Comparison of ENCODE assay signal across 8 cellular contexts in genomic region chr19:58400916-58401824, GRCh38. TPM values are rescaled to one million over a fixed set of nuclear protein-coding genes. Genes with fewer than 3 reads are reported as not detected.
DNase-seq lines count a peak whose midpoint lies in the region; ATAC-seq and TF ChIP-seq lines count a peak whose summit lies in the region.

No MANE protein-coding gene starts in this region.

- 2% methylated on average over 79 of the region's 79 CpGs for WGBS in right cardiac atrium
- 1 to 2% (median 2%) methylated on average over 71 to 79 of the region's 79 CpGs for WGBS in psoas muscle, 3 donors

- H3K36me3 Mint-ChIP-seq in T-helper 17 cell (ENCODE audit: low read depth) = no peaks in the 10 kb centered on the region

- no peak overlapping the region for H3K27ac ChIP-seq in right cardiac atrium (ENCODE audit: low read length)
- H3K27ac ChIP-seq in psoas muscle = peak overlapping the region; percentile 53
- peak overlapping the region; percentile 47 to 68 for H3K27ac ChIP-seq in uterus

- no peaks in the 10 kb centered on the region for H3K27me3 ChIP-seq in right cardiac atrium (ENCODE audit: control insufficient read depth, insufficient read depth)
- H3K27me3 ChIP-seq in psoas muscle (ENCODE audit: insufficient read depth in 3 of 3, low read length in 2 of 3) = peaks cover 0 to 13% (median 8%) of the 10 kb centered on the region in 3 donors
- H3K27me3 ChIP-seq in uterus = peaks cover 0 to 5% of the 10 kb centered on the region in 2 donors

- no peaks in the 10 kb centered on the region for H3K4me1 ChIP-seq in right cardiac atrium (ENCODE audit: control insufficient read depth, insufficient read depth, low read length)
- peaks cover 8% of the 10 kb centered on the region for H3K4me1 ChIP-seq in psoas muscle
- peaks cover 0 to 10% of the 10 kb centered on the region in 2 donors for H3K4me1 ChIP-seq in uterus

- H3K36me3 ChIP-seq in psoas muscle (ENCODE audit: insufficient read depth in 1 of 2, low read depth in 1 of 2) (no peaks in the 10 kb centered on the region), uterus (no peaks in the 10 kb centered on the region)

- TF ChIP-seq CTCF in psoas muscle (IDR thresholded peaks at IDR 0.05) (no peak), uterus (IDR thresholded peaks at IDR 0.05) (peak in 1 of 4 experiments; percentile 10)

- intact Hi-C loops in right cardiac atrium (cut with DNase I) (no loop called here), psoas muscle (cut with DNase I) (loop anchor here in 1 of 2 donors (2.0 kb wide), 1 partner anchor 16 kb away; no protein-coding TSS in a partner anchor), uterus (cut with DNase I; ENCODE audit: low total_unique reads) (no loop called here)

- peaks cover 8% of the 10 kb centered on the region for H3K27me3 Mint-ChIP-seq in T-helper 17 cell

- peak overlapping the region; percentile 90 for H3K27ac Mint-ChIP-seq in T-helper 17 cell

- peak; percentile 99 for DNase-seq in NCI-H1694 treated with DMSO at 0.1 percent for 48 hours (lab: John Stamatoyannopoulos, UW)
- peak; percentile 96 to 99 (median 98) for DNase-seq in T-helper 17 cell
- peak; percentile 86 to 100 (median 98) for DNase-seq in anterior cingulate cortex (lab: John Stamatoyannopoulos, UW)
- DNase-seq in right cardiac atrium = peak; percentile 100
- DNase-seq in psoas muscle = peak; percentile 99 to 100
- DNase-seq in uterus = peak; percentile 99 to 100

- H3K4me3 ChIP-seq in right cardiac atrium (ENCODE audit: low read length) = peak overlapping the region; percentile 50
- H3K4me3 ChIP-seq in psoas muscle = peak overlapping the region; percentile 69
- H3K4me3 ChIP-seq in uterus = peak overlapping the region; percentile 51 to 72

- H3K9me3 ChIP-seq in T-helper 17 cell (ENCODE audit: control insufficient read depth, low read length, poor library complexity, severe bottlenecking) = no peaks in the 10 kb centered on the region
- no peaks in the 10 kb centered on the region for H3K9me3 ChIP-seq in right cardiac atrium (ENCODE audit: control insufficient read depth, low read length)
- no peaks in the 10 kb centered on the region for H3K9me3 ChIP-seq in psoas muscle
- H3K9me3 ChIP-seq in uterus = no peaks in the 10 kb centered on the region

- H3K4me1 Mint-ChIP-seq in T-helper 17 cell = peaks cover 13% of the 10 kb centered on the region

- ATAC-seq in HG02884 (IDR thresholded peaks at IDR 0.05; ENCODE audit: unreplicated experiment) (peak; percentile 94), T-helper 17 cell (peak; percentile 97), right cardiac atrium (peak; percentile 99), psoas muscle (peak; percentile 99 to 100 (median 100))

- peak; percentile 82 for TF ChIP-seq POLR2A in GM15510 (IDR thresholded peaks at IDR 0.05; ENCODE audit: borderline replicate concordance, extremely low read depth, insufficient read length)
- peak; percentile 38 to 59 for TF ChIP-seq POLR2A in uterus (IDR thresholded peaks at IDR 0.05)

- H3K4me3 Mint-ChIP-seq in T-helper 17 cell = peak overlapping the region; percentile 90

RNA-seq across cellular contexts. Expression of gene RNF225, which starts 5.7 kb away (rescaled TPM):
- total RNA-seq in T-helper 17 cell = not detected
- total RNA-seq in right cardiac atrium = not detected
- polyA plus RNA-seq in right cardiac atrium = not detected
- not detected for total RNA-seq in psoas muscle
- polyA plus RNA-seq in psoas muscle = not detected
- total RNA-seq in uterus = not detected

RNA-seq across cellular contexts. Expression of gene ZNF584, which starts 7.3 kb away (rescaled TPM):
- total RNA-seq in T-helper 17 cell = 1 to 10 TPM; 3.0 to 5.4 TPM
- 10 to 100 TPM; 19.2 to 22.6 (median 20.2) TPM for total RNA-seq in right cardiac atrium
- 13.6 TPM for polyA plus RNA-seq in right cardiac atrium
- 10 to 100 TPM in 3 of 4 donors, 1 to 10 TPM in 1; 9.5 to 16.2 (median 13.3) TPM for total RNA-seq in psoas muscle
- 10 to 100 TPM in 2 of 3 donors, 1 to 10 TPM in 1; 8.7 to 23.8 (median 11.6) TPM for polyA plus RNA-seq in psoas muscle
- 10 to 100 TPM in 2 of 4 donors, 1 to 10 TPM in 2; 1.5 to 26.6 (median 16.4) TPM for total RNA-seq in uterus

RNA-seq across cellular contexts. Expression of gene RPS5, which starts 14.1 kb away (rescaled TPM):
- 1,000 to 10,000 TPM; 1,065 to 1,239 TPM for total RNA-seq in T-helper 17 cell
- total RNA-seq in right cardiac atrium = 100 to 1,000 TPM; 513 to 681 (median 600) TPM
- 566 TPM for polyA plus RNA-seq in right cardiac atrium
- 100 to 1,000 TPM; 513 to 839 (median 740) TPM for total RNA-seq in psoas muscle
- polyA plus RNA-seq in psoas muscle = 1,000 to 10,000 TPM; 1,118 to 2,384 (median 1,312) TPM
- 1,000 to 10,000 TPM; 1,103 to 4,958 (median 2,770) TPM for total RNA-seq in uterus

RNA-seq across cellular contexts. Expression of gene ZNF837, which starts 20.3 kb away (rescaled TPM):
- total RNA-seq in T-helper 17 cell (1 to 10 TPM; 1.2 to 1.6 TPM), right cardiac atrium (under 1 TPM; 0.33 to 0.82 (median 0.55) TPM), psoas muscle (under 1 TPM; 0.10 to 0.34 (median 0.20) TPM), uterus (1 to 10 TPM in 3 of 4 donors, not detected in 1; 1.6 to 4.6 (median 2.8) TPM)
- polyA plus RNA-seq in right cardiac atrium (0.52 TPM), psoas muscle (under 1 TPM; 0.08 to 0.33 (median 0.24) TPM)

RNA-seq across cellular contexts. Expression of gene ZNF497, which starts 38.6 kb away (rescaled TPM):
- 1 to 10 TPM in 1 of 2 donors, under 1 TPM in 1; 0.55 to 1.6 TPM for total RNA-seq in T-helper 17 cell
- total RNA-seq in right cardiac atrium = 1 to 10 TPM in 1 of 4 donors, under 1 TPM in 3; 0.33 to 1.1 (median 0.47) TPM
- 0.27 TPM for polyA plus RNA-seq in right cardiac atrium
- total RNA-seq in psoas muscle = under 1 TPM; 0.08 to 0.30 (median 0.18) TPM
- under 1 TPM; 0.13 to 0.43 (median 0.30) TPM for polyA plus RNA-seq in psoas muscle
- 1 to 10 TPM in 3 of 4 donors, not detected in 1; 3.4 to 7.2 (median 6.8) TPM for total RNA-seq in uterus
